Comparison of ENCODE assay signal across 33 cellular contexts in the genomic region with DNA sequence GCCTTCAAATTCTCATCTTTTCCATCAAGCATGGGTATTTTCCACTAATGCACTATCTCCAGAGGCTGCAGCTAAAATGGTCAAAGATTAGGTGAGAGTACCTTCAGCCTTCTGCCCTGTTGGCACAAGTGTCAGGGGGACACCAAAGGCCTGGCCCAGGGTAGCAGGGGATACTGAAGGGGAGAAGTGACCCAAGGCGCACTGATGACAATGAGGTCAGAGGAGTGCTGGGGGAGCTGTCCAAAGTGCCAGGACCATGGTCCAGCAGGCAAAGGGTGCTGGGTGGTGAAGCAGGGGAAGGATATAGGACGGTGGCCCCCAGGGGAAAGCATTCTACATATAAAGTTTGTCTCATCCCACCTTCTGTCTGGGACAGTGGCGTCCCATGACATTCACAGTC.
"Had no signal": no experiment of that assay in that cellular context is flagged by ENCODE, and none has a peak within 500 bp of the region (broad histone marks: within the 10 kb centered on the region; RNA-seq: fewer than 3 reads in every experiment).

No MANE protein-coding gene starts in this region.

- DNase-seq: activated B cell treated with CpG ODN at 0.5 μM for 24 hours; activated CD4-positive, alpha-beta T cell treated with anti-CD3 and anti-CD28 coated beads for 48 hours; activated CD4-positive, alpha-beta T cell treated with anti-CD3 and anti-CD28 coated beads, Interleukin-2, amount 50 U/mL, for 1 hour; activated CD4-positive, alpha-beta T cell treated with anti-CD3 and anti-CD28 coated beads, Interleukin-2, amount 50 U/mL, for 48 hours; activated CD8-positive, alpha-beta memory T cell treated with anti-CD3 and anti-CD28 coated beads for 24 hours; activated CD8-positive, alpha-beta T cell treated with anti-CD3 and anti-CD28 coated beads for 36 hours; activated effector memory CD4-positive, alpha-beta T cell treated with Interleukin-2 at 50 U/mL for 16 hours; activated gamma-delta T cell treated with Interleukin-2 at 50 U/mL for 16 hours; activated naive CD4-positive, alpha-beta T cell treated with anti-CD3 and anti-CD28 coated beads, Interleukin-2, amount 50 U/mL, for 16 hours; activated naive CD4-positive, alpha-beta T cell treated with Interleukin-2 at 50 U/mL for 16 hours; activated T-cell treated with anti-CD3 and anti-CD28 coated beads, Interleukin-2, amount 50 U/mL, for 4 hours; amniotic stem cell; anterior cingulate cortex; brain microvascular endothelial cell; dorsolateral prefrontal cortex; effector memory CD8-positive, alpha-beta T cell; erythroblast; esophagus squamous epithelium; foreskin melanocyte; T-helper 1 cell; T-helper 17 cell; T1000; WERI-Rb-1 had no signal

- H3K36me3 ChIP-seq: brain microvascular endothelial cell, esophagus squamous epithelium, gastroesophageal sphincter, WERI-Rb-1 had no signal

- H3K4me3 Mint-ChIP-seq: activated B cell treated with CpG ODN at 0.5 μM for 24 hours; activated CD8-positive, alpha-beta T cell treated with anti-CD3 and anti-CD28 coated beads for 36 hours; activated naive CD8-positive, alpha-beta T cell; activated T-cell treated with anti-CD3 and anti-CD28 coated beads, Interleukin-2, amount 50 U/mL, for 4 hours; activated T-helper 17 cell treated with anti-CD3 and anti-CD28 coated beads, Interleukin-2, amount 50 U/mL, for 72 hours; central memory CD8-positive, alpha-beta T cell; dendritic cell treated with granulocyte-macrophage colony-stimulating factor and Interleukin-4, amounts not matched to agents 40 ng/mL and 50 ng/mL, for 4 days; effector memory CD8-positive, alpha-beta T cell; T-helper 17 cell; T-helper 2 cell treated with Interferon-gamma antibody and Interleukin-4, amounts not matched to agents 5 μg/mL and 100 μg/mL, for 36 hours had no signal

- H3K27me3 Mint-ChIP-seq: dendritic cell treated with granulocyte-macrophage colony-stimulating factor and Interleukin-4, amounts not matched to agents 40 ng/mL and 50 ng/mL, for 4 days had no signal

- H3K36me3 Mint-ChIP-seq: activated naive CD8-positive, alpha-beta T cell had no signal

- H3K4me1 ChIP-seq: esophagus squamous epithelium, gastroesophageal sphincter had no signal

- H3K9me3 ChIP-seq: esophagus squamous epithelium had no signal

- H3K9me3 Mint-ChIP-seq: activated B cell treated with CpG ODN at 0.5 μM for 24 hours; activated CD8-positive, alpha-beta T cell treated with anti-CD3 and anti-CD28 coated beads for 36 hours; activated T-cell treated with anti-CD3 and anti-CD28 coated beads, Interleukin-2, amount 50 U/mL, for 4 hours; activated T-helper 17 cell treated with anti-CD3 and anti-CD28 coated beads, Interleukin-2, amount 50 U/mL, for 72 hours; central memory CD8-positive, alpha-beta T cell; dendritic cell treated with granulocyte-macrophage colony-stimulating factor and Interleukin-4, amounts not matched to agents 40 ng/mL and 50 ng/mL, for 4 days; effector memory CD8-positive, alpha-beta T cell; T-helper 2 cell treated with Interferon-gamma antibody and Interleukin-4, amounts not matched to agents 5 μg/mL and 100 μg/mL, for 36 hours had no signal

- H3K27me3 ChIP-seq: brain microvascular endothelial cell had no signal

- FAIRE-seq: astrocyte, bronchial epithelial cell had no signal

- ATAC-seq: activated CD4-positive, CD25-positive, alpha-beta regulatory T cell treated with anti-CD3 and anti-CD28 coated beads, Interleukin-2, amount 50 U/mL, for 24 hours; activated CD8-positive, alpha-beta T cell treated with anti-CD3 and anti-CD28 coated beads for 36 hours; activated T-cell treated with anti-CD3 and anti-CD28 coated beads, Interleukin-2, amount 50 U/mL, for 4 hours; activated T-helper 17 cell treated with anti-CD3 and anti-CD28 coated beads, Interleukin-2, amount 50 U/mL, for 72 hours; effector memory CD8-positive, alpha-beta T cell; gastroesophageal sphincter; T-helper 17 cell had no signal

- H3K27ac Mint-ChIP-seq: activated B cell treated with CpG ODN at 0.5 μM for 24 hours; activated CD8-positive, alpha-beta T cell treated with anti-CD3 and anti-CD28 coated beads for 36 hours; activated naive CD8-positive, alpha-beta T cell; activated T-helper 17 cell treated with anti-CD3 and anti-CD28 coated beads, Interleukin-2, amount 50 U/mL, for 72 hours; dendritic cell treated with granulocyte-macrophage colony-stimulating factor and Interleukin-4, amounts not matched to agents 40 ng/mL and 50 ng/mL, for 4 days; effector memory CD8-positive, alpha-beta T cell; T-helper 17 cell; T-helper 2 cell treated with Interferon-gamma antibody and Interleukin-4, amounts not matched to agents 5 μg/mL and 100 μg/mL, for 36 hours had no signal

- H3K4me1 Mint-ChIP-seq: activated B cell treated with CpG ODN at 0.5 μM for 24 hours; activated T-helper 17 cell treated with anti-CD3 and anti-CD28 coated beads, Interleukin-2, amount 50 U/mL, for 72 hours; central memory CD8-positive, alpha-beta T cell; T-helper 17 cell had no signal

- H3K27ac ChIP-seq: brain microvascular endothelial cell, coronary artery, dorsolateral prefrontal cortex, esophagus squamous epithelium, gastroesophageal sphincter, WERI-Rb-1 had no signal

- H3K4me3 ChIP-seq: coronary artery, dorsolateral prefrontal cortex, esophagus squamous epithelium, gastroesophageal sphincter had no signal
